ENCODE assay signal across 14 cellular contexts in genomic region chr4:81757706-81758105, GRCh38.
DNase-seq lines count a peak whose midpoint lies in the region; ATAC-seq and TF ChIP-seq lines count a peak whose summit lies in the region.
"Had no signal": no experiment of that assay in that cellular context is flagged by ENCODE, and none has a peak within 500 bp of the region (broad histone marks: within the 10 kb centered on the region; RNA-seq: fewer than 3 reads in every experiment).

No MANE protein-coding gene starts in this region.

- ATAC-seq in left lung, result peak; percentile 30
- ATAC-seq in HG02870 (IDR thresholded peaks at IDR 0.05; ENCODE audit: unreplicated experiment), result no peak
- no peak for ATAC-seq in GM21360 (IDR thresholded peaks at IDR 0.05; ENCODE audit: unreplicated experiment)
- ATAC-seq: gastroesophageal sphincter, HCT116 had no signal

- H3K4me3 ChIP-seq in left lung, result no peak overlapping the region
- H3K4me3 ChIP-seq: gastroesophageal sphincter, SJSA1, transverse colon had no signal

- peak; percentile 84 for DNase-seq in DMS153 (lab: John Stamatoyannopoulos, UW)
- peak; percentile 92 for DNase-seq in NCI-H1105 treated with DMSO at 0.1 percent for 48 hours (lab: John Stamatoyannopoulos, UW)
- peak; percentile 37 for DNase-seq in OCI-M1 (lab: John Stamatoyannopoulos, UW)
- DNase-seq in left lung, result no peak
- no peak for DNase-seq in NCI-H510A treated with DMSO at 0.1 percent for 48 hours (lab: John Stamatoyannopoulos, UW)
- DNase-seq in HuH-7.5 (ENCODE audit: low spot score), result no peak
- DNase-seq: islet precursor cell, NCI-H1930, transverse colon had no signal

- H3K9me3 ChIP-seq in left lung, result no peaks in the 10 kb centered on the region
- H3K9me3 ChIP-seq: gastroesophageal sphincter, SJSA1, transverse colon had no signal

- H3K36me3 ChIP-seq in left lung, result no peaks in the 10 kb centered on the region
- H3K36me3 ChIP-seq: gastroesophageal sphincter, SJSA1, transverse colon had no signal

- TF ChIP-seq CTCF in left lung (IDR thresholded peaks at IDR 0.05), result no peak

- no peaks in the 10 kb centered on the region for H3K4me1 ChIP-seq in left lung
- H3K4me1 ChIP-seq: gastroesophageal sphincter, SJSA1, transverse colon had no signal

- intact Hi-C loops in left lung (cut with DNase I), result no loop called here

- no peak overlapping the region for H3K27ac ChIP-seq in left lung
- H3K27ac ChIP-seq: gastroesophageal sphincter, SJSA1, transverse colon had no signal

- no peaks in the 10 kb centered on the region for H3K27me3 ChIP-seq in left lung
- H3K27me3 ChIP-seq: gastroesophageal sphincter, SJSA1, transverse colon had no signal

Comparison
In these comparisons a context has a peak if more than half of its experiments do, and no peak if none do; other contexts are left out.
1. DNase-seq: peak in DMS153 (single experiment), NCI-H1105 treated with DMSO at 0.1 percent for 48 hours (single experiment) and OCI-M1 (single experiment); none in left lung (0 of 2), NCI-H510A treated with DMSO at 0.1 percent for 48 hours (single experiment) and HuH-7.5 (single experiment).